ENCODE assay signal across 20 cellular contexts in the genomic region with DNA sequence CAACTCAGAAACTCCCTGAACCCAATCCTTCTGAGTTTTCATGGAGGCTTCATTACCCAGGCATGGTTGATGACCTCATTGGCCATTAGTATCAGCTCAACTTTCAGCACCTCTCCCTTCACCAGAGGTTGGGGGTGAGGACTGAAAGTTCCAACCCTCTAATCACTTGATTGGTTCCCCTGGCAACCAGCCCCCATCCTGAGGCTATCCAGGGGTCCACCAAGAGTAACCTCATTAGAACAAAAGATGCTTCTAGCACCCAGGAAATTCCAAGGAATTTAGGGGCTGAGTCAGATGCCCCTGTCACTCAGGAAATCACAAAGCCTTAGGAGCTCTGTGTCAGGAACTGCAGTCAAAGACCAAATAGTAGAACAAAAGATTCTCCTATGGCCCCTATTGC. TPM values are rescaled to one million over a fixed set of nuclear protein-coding genes. Genes with fewer than 3 reads are reported as not detected.
DNase-seq lines count a peak whose midpoint lies in the region; ATAC-seq and TF ChIP-seq lines count a peak whose summit lies in the region.
"Had no signal": no experiment of that assay in that cellular context is flagged by ENCODE, and none has a peak within 500 bp of the region (broad histone marks: within the 10 kb centered on the region; RNA-seq: fewer than 3 reads in every experiment).

No MANE protein-coding gene starts in this region.

- DNase-seq in right atrium auricular region (ENCODE audit: low spot score) (no peak), left cardiac atrium (no peak), SJCRH30 (peak; percentile 51 to 54), glomerular visceral epithelial cell (ENCODE audit: extremely low spot score) (peak; percentile 88), chondrocyte (ENCODE audit: low spot score) (no peak), caudate nucleus (lab: John Stamatoyannopoulos, UW) (no peak)
- DNase-seq in central memory CD4-positive, alpha-beta T cell, result no peak
- DNase-seq: BE2C, GF-D8, Kasumi-1, NCI-H1417, NCI-H1694 treated with DMSO at 0.1 percent for 48 hours, NCI-H2081 treated with DMSO at 0.1 percent for 48 hours, NCI-H446, NCI-H526, OCI-M1, SHP77 treated with DMSO at 0.1 percent for 48 hours had no signal

- H3K9me3 ChIP-seq in right atrium auricular region (no peaks in the 10 kb centered on the region), SJCRH30 (replicated peaks) (peaks cover 3% of the 10 kb centered on the region; the same call in 1 of the 2 replicates), skeletal muscle satellite cell (replicated peaks; ENCODE audit: low read length) (no peaks in the 10 kb centered on the region)
- H3K9me3 ChIP-seq: BE2C had no signal

- no peaks in the 10 kb centered on the region for H3K27me3 ChIP-seq in right atrium auricular region
- no peaks in the 10 kb centered on the region for H3K27me3 ChIP-seq in SJCRH30
- H3K27me3 ChIP-seq in skeletal muscle satellite cell (ENCODE audit: control insufficient read depth, insufficient read depth, low read length), result no peaks in the 10 kb centered on the region
- H3K27me3 ChIP-seq: BE2C had no signal

- peaks cover 9% of the 10 kb centered on the region for H3K9me3 Mint-ChIP-seq in chondrocyte (ENCODE audit: low read depth)

- H3K4me1 ChIP-seq in right atrium auricular region (peaks cover 3 to 64% of the 10 kb centered on the region in 2 donors), SJCRH30 (peaks cover 34% of the 10 kb centered on the region), skeletal muscle satellite cell (ENCODE audit: control insufficient read depth, insufficient read depth, low read length) (peaks cover 26% of the 10 kb centered on the region)
- H3K4me1 ChIP-seq: BE2C had no signal

- no peaks in the 10 kb centered on the region for H3K36me3 Mint-ChIP-seq in chondrocyte (ENCODE audit: low read depth)

- no peak overlapping the region for H3K9ac ChIP-seq in skeletal muscle satellite cell (ENCODE audit: low read depth, low read length)

- TF ChIP-seq CTCF in right atrium auricular region (IDR thresholded peaks at IDR 0.05) (no peak), chondrocyte (IDR thresholded peaks at IDR 0.05) (no peak)

- no peak overlapping the region for H3K27ac Mint-ChIP-seq in chondrocyte (ENCODE audit: unreplicated experiment)

- H3K4me1 Mint-ChIP-seq in chondrocyte (ENCODE audit: low read depth), result no peaks in the 10 kb centered on the region

- no peak for ATAC-seq in left cardiac atrium

- H3K4me2 ChIP-seq in skeletal muscle satellite cell (ENCODE audit: low read length), result peak overlapping the region; percentile 9

- no peak overlapping the region for H3K4me3 Mint-ChIP-seq in chondrocyte (ENCODE audit: unreplicated experiment)

- H3K36me3 ChIP-seq in right atrium auricular region (no peaks in the 10 kb centered on the region), SJCRH30 (no peaks in the 10 kb centered on the region), skeletal muscle satellite cell (ENCODE audit: insufficient read depth, low read length) (no peaks in the 10 kb centered on the region)
- H3K36me3 ChIP-seq: BE2C had no signal

- no peak overlapping the region for H3K4me3 ChIP-seq in right atrium auricular region
- H3K4me3 ChIP-seq in SJCRH30, result no peak overlapping the region
- no peak overlapping the region for H3K4me3 ChIP-seq in skeletal muscle satellite cell (ENCODE audit: low read length)

- H3K27me3 Mint-ChIP-seq in chondrocyte (ENCODE audit: low read depth), result peaks cover 3% of the 10 kb centered on the region

- H3K27ac ChIP-seq in right atrium auricular region (peak overlapping the region; percentile 3 to 75), SJCRH30 (peak overlapping the region; percentile 83), caudate nucleus (ENCODE audit: low read depth, low read length) (no peak overlapping the region)

- intact Hi-C loops in left cardiac atrium (cut with DNase I), result loop anchor here in 1 of 2 donors (5.0 kb wide), 1 partner anchor 50 kb away; no protein-coding TSS in a partner anchor

RNA-seq across cellular contexts. Expression of gene ADAMTSL3, which starts 43.8 kb away (rescaled TPM):
- total RNA-seq in right atrium auricular region (10 to 100 TPM; 12.2 to 21.2 TPM), left cardiac atrium (10 to 100 TPM; 22.8 to 25.8 TPM), chondrocyte (0.17 to 0.49 TPM in 2 of 3 replicates, not detected in the other)
- 0.05 and 0.22 TPM in 2 replicates for total RNA-seq in SJCRH30 (2014; rRNA removed; shearing (Covaris generic))
- under 0.01 and 0.44 TPM in 2 replicates for total RNA-seq in skeletal muscle satellite cell (2012; rRNA removed)
- total RNA-seq: A172, RPMI7951 had no signal

Comparison
In these comparisons a context has a peak if more than half of its experiments do, and no peak if none do; other contexts are left out.
1. DNase-seq: peak in SJCRH30 (2 of 2) and glomerular visceral epithelial cell (single experiment); none in right atrium auricular region (single experiment), left cardiac atrium (single experiment), central memory CD4-positive, alpha-beta T cell (single experiment), chondrocyte (single experiment) and caudate nucleus (0 of 61).